ENCODE assay signal across 11 cellular contexts in the genomic region with DNA sequence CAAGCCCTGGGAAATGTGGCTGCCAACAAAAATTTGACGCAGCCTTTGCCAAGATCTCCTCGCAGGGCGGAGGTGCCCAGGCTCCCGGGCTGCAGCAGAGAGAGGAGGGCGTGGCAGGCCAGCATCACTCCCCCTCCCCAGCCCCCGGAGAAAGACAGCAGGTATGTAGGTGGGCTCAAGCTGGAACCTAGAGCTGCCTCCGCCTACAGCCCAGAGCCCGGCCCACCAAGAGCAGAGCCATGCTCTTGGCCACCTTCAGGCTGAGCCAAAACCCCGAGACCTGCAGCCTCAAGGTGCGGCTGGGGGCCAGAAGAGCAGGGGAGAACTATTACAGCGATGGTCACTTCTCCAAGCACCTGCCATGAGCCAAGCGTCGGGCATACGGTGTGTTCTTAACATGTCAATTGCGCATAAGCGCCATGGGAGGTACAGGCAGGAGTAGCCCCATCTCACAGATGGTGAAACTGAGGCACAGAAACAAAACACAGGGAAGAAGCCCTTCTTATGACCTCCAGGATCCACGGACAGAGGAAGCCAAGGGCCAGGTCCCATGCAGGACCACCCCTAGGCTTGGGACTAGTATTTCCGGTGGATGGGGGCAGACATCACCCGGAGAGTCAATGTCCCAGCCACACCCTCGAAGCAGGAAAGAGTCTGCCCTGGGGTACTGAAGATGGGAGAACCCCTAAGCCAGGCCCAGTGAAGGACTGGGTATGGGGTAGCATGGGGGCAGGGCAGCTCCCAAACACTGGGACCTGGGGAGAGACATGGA.
DNase-seq lines count a peak whose midpoint lies in the region; ATAC-seq and TF ChIP-seq lines count a peak whose summit lies in the region.
"Had no signal": no experiment of that assay in that cellular context is flagged by ENCODE, and none has a peak within 500 bp of the region (broad histone marks: within the 10 kb centered on the region; RNA-seq: fewer than 3 reads in every experiment).

No MANE protein-coding gene starts in this region.

- H3K4me1 Mint-ChIP-seq in activated CD4-positive, alpha-beta memory T cell treated with anti-CD3 and anti-CD28 coated beads, Interleukin-2, amount 10 ng/mL, durations not matched to agents 7 days and 5 days = peaks cover 66% of the 10 kb centered on the region
- H3K4me1 Mint-ChIP-seq in activated CD4-positive, alpha-beta memory T cell treated with anti-CD3 and anti-CD28 coated beads for 36 hours (ENCODE audit: low read depth) = peaks cover 34% of the 10 kb centered on the region
- H3K4me1 Mint-ChIP-seq in naive thymus-derived CD8-positive, alpha-beta T cell = peaks cover 28 to 69% (median 66%) of the 10 kb centered on the region in 4 donors
- H3K4me1 Mint-ChIP-seq in type B pancreatic cell (ENCODE audit: unreplicated experiment) = peaks cover 23% of the 10 kb centered on the region

- H3K9me3 Mint-ChIP-seq in activated CD4-positive, alpha-beta memory T cell treated with anti-CD3 and anti-CD28 coated beads, Interleukin-2, amount 10 ng/mL, durations not matched to agents 7 days and 5 days = no peaks in the 10 kb centered on the region
- peaks cover 3% of the 10 kb centered on the region for H3K9me3 Mint-ChIP-seq in activated CD4-positive, alpha-beta memory T cell treated with anti-CD3 and anti-CD28 coated beads for 36 hours
- no peaks in the 10 kb centered on the region for H3K9me3 Mint-ChIP-seq in naive thymus-derived CD8-positive, alpha-beta T cell
- no peaks in the 10 kb centered on the region for H3K9me3 Mint-ChIP-seq in type B pancreatic cell

- TF ChIP-seq CTCF in type B pancreatic cell (conservative IDR thresholded peaks at IDR 0.05) = no peak

- no peak for ATAC-seq in naive thymus-derived CD8-positive, alpha-beta T cell
- ATAC-seq in GM21528 (IDR thresholded peaks at IDR 0.05; ENCODE audit: low FRiP score, unreplicated experiment) = no peak
- ATAC-seq: A549 had no signal

- CTCF ChIA-PET in activated CD4-positive, alpha-beta memory T cell treated with anti-CD3 and anti-CD28 coated beads, Interleukin-2, amount 10 ng/mL, durations not matched to agents 7 days and 5 days (lab: Charles Lee) = no interaction called here
- CTCF ChIA-PET in activated CD4-positive, alpha-beta memory T cell treated with anti-CD3 and anti-CD28 coated beads for 36 hours (lab: Charles Lee) = no interaction called here

- H3K4me3 Mint-ChIP-seq in activated CD4-positive, alpha-beta memory T cell treated with anti-CD3 and anti-CD28 coated beads, Interleukin-2, amount 10 ng/mL, durations not matched to agents 7 days and 5 days = peak overlapping the region; percentile 17
- H3K4me3 Mint-ChIP-seq in activated CD4-positive, alpha-beta memory T cell treated with anti-CD3 and anti-CD28 coated beads for 36 hours = no peak overlapping the region
- peak overlapping the region in 4 of 10 donors; percentile 0 to 88 (median 28) for H3K4me3 Mint-ChIP-seq in naive thymus-derived CD8-positive, alpha-beta T cell
- H3K4me3 Mint-ChIP-seq in type B pancreatic cell = no peak overlapping the region

- intact Hi-C loops in activated CD4-positive, alpha-beta memory T cell treated with anti-CD3 and anti-CD28 coated beads for 36 hours (cut with micrococcal nuclease) = loop anchor here (10.0 kb wide), 1 partner anchor 456 kb away; the partner anchor contains the start of gene UBC

- POLR2A ChIA-PET in activated CD4-positive, alpha-beta memory T cell treated with anti-CD3 and anti-CD28 coated beads, Interleukin-2, amount 10 ng/mL, durations not matched to agents 7 days and 5 days (lab: Charles Lee) = interaction anchor here (6.1 kb wide), 1 partner anchor 7 kb away, joined by 95 read pairs; no protein-coding TSS in a partner anchor
- POLR2A ChIA-PET in activated CD4-positive, alpha-beta memory T cell treated with anti-CD3 and anti-CD28 coated beads for 36 hours (lab: Charles Lee) = no interaction called here
- POLR2A ChIA-PET in naive thymus-derived CD8-positive, alpha-beta T cell (lab: Charles Lee) = no interaction called here

- peak overlapping the region; percentile 26 for H3K27ac Mint-ChIP-seq in activated CD4-positive, alpha-beta memory T cell treated with anti-CD3 and anti-CD28 coated beads, Interleukin-2, amount 10 ng/mL, durations not matched to agents 7 days and 5 days
- no peak overlapping the region for H3K27ac Mint-ChIP-seq in activated CD4-positive, alpha-beta memory T cell treated with anti-CD3 and anti-CD28 coated beads for 36 hours
- peak overlapping the region in 7 of 10 donors; percentile 34 to 92 (median 74) for H3K27ac Mint-ChIP-seq in naive thymus-derived CD8-positive, alpha-beta T cell
- H3K27ac Mint-ChIP-seq in type B pancreatic cell = peak overlapping the region; percentile 68

- H3K36me3 Mint-ChIP-seq in activated CD4-positive, alpha-beta memory T cell treated with anti-CD3 and anti-CD28 coated beads, Interleukin-2, amount 10 ng/mL, durations not matched to agents 7 days and 5 days (ENCODE audit: low read depth) = peaks cover 36% of the 10 kb centered on the region
- H3K36me3 Mint-ChIP-seq in activated CD4-positive, alpha-beta memory T cell treated with anti-CD3 and anti-CD28 coated beads for 36 hours = peaks cover 26% of the 10 kb centered on the region
- peaks cover 0 to 14% (median 10%) of the 10 kb centered on the region in 3 donors for H3K36me3 Mint-ChIP-seq in naive thymus-derived CD8-positive, alpha-beta T cell
- peaks cover 23% of the 10 kb centered on the region for H3K36me3 Mint-ChIP-seq in type B pancreatic cell

- H3K27ac ChIP-seq in cingulate gyrus (ENCODE audit: low read depth, low read length) = peak overlapping the region; percentile 84

- no peaks in the 10 kb centered on the region for H3K27me3 Mint-ChIP-seq in activated CD4-positive, alpha-beta memory T cell treated with anti-CD3 and anti-CD28 coated beads, Interleukin-2, amount 10 ng/mL, durations not matched to agents 7 days and 5 days
- H3K27me3 Mint-ChIP-seq in activated CD4-positive, alpha-beta memory T cell treated with anti-CD3 and anti-CD28 coated beads for 36 hours = no peaks in the 10 kb centered on the region
- H3K27me3 Mint-ChIP-seq in naive thymus-derived CD8-positive, alpha-beta T cell = no peaks in the 10 kb centered on the region
- H3K27me3 Mint-ChIP-seq in type B pancreatic cell = no peaks in the 10 kb centered on the region

- DNase-seq in activated CD4-positive, alpha-beta memory T cell treated with anti-CD3 and anti-CD28 coated beads, Interleukin-2, amount 10 ng/mL, durations not matched to agents 7 days and 5 days = no peak
- no peak for DNase-seq in activated CD4-positive, alpha-beta memory T cell treated with anti-CD3 and anti-CD28 coated beads for 36 hours
- DNase-seq in naive thymus-derived CD8-positive, alpha-beta T cell = no peak
- DNase-seq in type B pancreatic cell (ENCODE audit: extremely low spot score, unreplicated experiment) (no peak), AG08395 (ENCODE audit: low spot score) (no peak), AML-193 (lab: John Stamatoyannopoulos, UW) (no peak)
- DNase-seq: H7, NCI-H2171 had no signal
